Comparison of ENCODE assay signal across 15 cellular contexts in the genomic region with DNA sequence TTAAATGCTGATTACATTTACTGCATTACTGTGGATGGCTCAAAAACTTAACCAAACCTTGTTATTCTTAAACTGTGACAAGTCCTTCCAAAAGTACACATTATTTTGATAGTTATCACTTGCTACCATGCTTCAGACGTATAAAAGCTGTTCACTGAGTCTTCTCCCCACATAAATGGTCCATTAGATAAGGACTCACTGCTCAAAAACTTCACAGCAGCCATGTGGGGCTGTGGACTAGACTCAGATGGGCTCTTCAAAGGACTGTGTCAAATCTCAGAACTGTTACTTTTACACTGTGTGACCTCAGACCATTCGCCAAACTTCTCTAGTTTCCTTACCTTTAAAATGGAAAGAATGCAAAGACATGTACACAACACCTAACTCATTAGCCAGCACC.
"Had no signal": no experiment of that assay in that cellular context is flagged by ENCODE, and none has a peak within 500 bp of the region (broad histone marks: within the 10 kb centered on the region; RNA-seq: fewer than 3 reads in every experiment).

No MANE protein-coding gene starts in this region.

- DNase-seq: activated CD4-positive, alpha-beta T cell treated with anti-CD3 and anti-CD28 coated beads, Interleukin-2, amount 10 ng/mL, durations not matched to agents 24 days and 14 days; activated effector memory CD4-positive, alpha-beta T cell treated with anti-CD3 and anti-CD28 coated beads, Interleukin-2, amount 50 U/mL, for 16 hours; activated T-cell treated with anti-CD3 and anti-CD28 coated beads for 4 hours; esophagus squamous epithelium; foreskin fibroblast; glutamatergic neuron; left cardiac atrium; mammary epithelial cell; pancreas; stimulated activated CD4-positive, alpha-beta T cell treated with anti-CD3 and anti-CD28 coated beads, Interleukin-15, amount 100 ng/mL, for 24 hours; stimulated activated CD4-positive, alpha-beta T cell treated with anti-CD3 and anti-CD28 coated beads, Interleukin-4, amount 100 ng/mL, for 24 hours; thyroid gland had no signal

- FAIRE-seq: pancreas had no signal

- H3K27me3 Mint-ChIP-seq: activated CD4-positive, alpha-beta T cell treated with anti-CD3 and anti-CD28 coated beads, Interleukin-2, amount 10 ng/mL, durations not matched to agents 24 days and 14 days had no signal

- H3K27ac Mint-ChIP-seq: activated CD4-positive, alpha-beta T cell treated with anti-CD3 and anti-CD28 coated beads, Interleukin-2, amount 10 ng/mL, durations not matched to agents 24 days and 14 days had no signal

- H3K4me3 Mint-ChIP-seq: activated CD4-positive, alpha-beta T cell treated with anti-CD3 and anti-CD28 coated beads, Interleukin-2, amount 10 ng/mL, durations not matched to agents 24 days and 14 days; neural crest cell had no signal

- H3K4me3 ChIP-seq: ascending aorta, esophagus squamous epithelium, pancreas, thyroid gland, vagina had no signal

- H3K27me3 ChIP-seq: ascending aorta, esophagus squamous epithelium, pancreas, thyroid gland, vagina had no signal

- H3K27ac ChIP-seq: ascending aorta, esophagus squamous epithelium, pancreas, thyroid gland, vagina had no signal

- H3K9me3 ChIP-seq: ascending aorta, esophagus squamous epithelium, pancreas, thyroid gland, vagina had no signal

- H3K36me3 ChIP-seq: ascending aorta, esophagus squamous epithelium, pancreas, thyroid gland, vagina had no signal

- H3K9me3 Mint-ChIP-seq: activated CD4-positive, alpha-beta T cell treated with anti-CD3 and anti-CD28 coated beads, Interleukin-2, amount 10 ng/mL, durations not matched to agents 24 days and 14 days; neural crest cell had no signal
